8 cellular contexts compared by ENCODE assay signal in the genomic region with DNA sequence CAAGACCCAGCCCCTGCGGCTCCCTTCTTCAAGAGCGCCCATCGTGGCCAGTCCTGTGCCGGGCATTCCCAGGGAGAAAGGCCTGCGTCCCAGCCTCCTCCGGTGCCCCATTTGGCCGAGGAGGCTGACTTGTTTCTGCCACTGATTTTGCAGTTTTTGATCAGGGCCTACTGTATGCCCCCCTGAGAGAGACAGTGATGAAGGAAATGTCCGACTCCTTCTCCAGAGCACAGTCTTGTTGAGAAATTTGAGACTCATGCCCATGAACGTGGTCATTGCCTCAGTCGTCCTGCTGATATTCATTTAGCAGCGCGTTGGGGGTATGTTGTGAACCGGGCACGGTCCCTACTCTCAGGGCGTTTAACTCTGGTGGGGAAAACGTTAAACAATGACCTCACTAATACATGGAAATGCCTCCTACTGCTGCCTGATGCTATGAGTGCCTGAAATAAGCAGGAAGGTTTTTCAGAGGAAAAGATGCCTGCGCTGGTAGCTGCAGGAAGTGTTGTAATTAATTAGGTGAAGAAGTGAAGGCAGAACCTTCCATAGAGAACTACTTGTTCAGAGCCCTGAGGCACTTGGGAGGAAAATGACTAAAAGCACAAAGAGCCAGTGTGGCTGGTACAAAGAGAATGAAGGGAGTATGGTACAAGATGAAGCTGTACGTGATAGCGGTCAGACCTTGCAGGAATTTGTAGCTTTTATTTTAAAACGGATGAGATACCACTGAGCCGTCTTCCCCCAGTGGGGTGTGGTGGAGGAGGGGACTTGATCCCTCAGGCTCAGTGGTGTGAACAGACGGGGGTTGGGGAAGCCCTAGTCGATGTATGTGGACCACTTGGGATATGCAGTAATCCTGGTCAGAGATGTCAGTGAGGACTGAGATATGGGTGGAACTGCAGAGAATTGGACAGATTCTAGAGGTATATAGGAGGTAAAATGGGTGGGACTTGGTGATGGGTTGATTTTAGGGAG. TPM values are rescaled to one million over a fixed set of nuclear protein-coding genes. Genes with fewer than 3 reads are reported as not detected.
A peak's percentile ranks its signal among the peaks of the same experiment; 100 is the strongest.
DNase-seq lines count a peak whose midpoint lies in the region; ATAC-seq and TF ChIP-seq lines count a peak whose summit lies in the region.

No MANE protein-coding gene starts in this region.

- H3K4me3 ChIP-seq in HUES64 (ENCODE audit: low read length) (peak overlapping the region; percentile 87), left lung (peak overlapping the region; percentile 88 to 99)

- H3K27me3 ChIP-seq in HUES64 (ENCODE audit: insufficient read depth, low read length) (no peaks in the 10 kb centered on the region), left lung (no peaks in the 10 kb centered on the region)

- DNase-seq in DMS 273 (lab: John Stamatoyannopoulos, UW; ENCODE audit: unreplicated experiment) (peak; percentile 41), DMS 273 treated with DMSO at 0.1 percent for 48 hours (lab: John Stamatoyannopoulos, UW) (no peak), T47D (ENCODE audit: low read depth in 1 of 2, low spot score in 1 of 2) (peak; percentile 0 to 1), left lung (no peak), midbrain (lab: John Stamatoyannopoulos, UW) (no peak), SHP77 (lab: John Stamatoyannopoulos, UW) (no peak)

- H3K36me3 ChIP-seq in HUES64 (ENCODE audit: insufficient read depth, low read length) = peaks cover 21% of the 10 kb centered on the region
- peaks cover 0 to 17% of the 10 kb centered on the region in 2 donors for H3K36me3 ChIP-seq in left lung

- H3K9ac ChIP-seq in HUES64 (ENCODE audit: low read depth, low read length) = peak overlapping the region; percentile 89

- ATAC-seq in left lung = peak; percentile 6
- ATAC-seq in HG02852 (IDR thresholded peaks at IDR 0.05; ENCODE audit: unreplicated experiment) = no peak

- TF ChIP-seq CTCF in left lung (IDR thresholded peaks at IDR 0.05) = no peak

- WGBS in HUES64 = 9% methylated on average over 23 of the region's 23 CpGs

- intact Hi-C loops in left lung (cut with DNase I) = no loop called here

- H3K27ac ChIP-seq in HUES64 (ENCODE audit: low read depth, low read length) = peak overlapping the region; percentile 83; the same call in 1 of the 2 replicates
- peak overlapping the region; percentile 81 to 93 for H3K27ac ChIP-seq in left lung

- H3K9me3 ChIP-seq in HUES64 (ENCODE audit: insufficient read depth, low read depth, low read length) = no peaks in the 10 kb centered on the region
- no peaks in the 10 kb centered on the region for H3K9me3 ChIP-seq in left lung

- in situ Hi-C loops in T47D (cut with HindIII; ENCODE audit: low pct_unique_long_range_greater_than_20kb, low sequenced_read_pairs) = no loop called here

- H3K4me1 ChIP-seq in HUES64 (ENCODE audit: insufficient read depth, low read length) (no peaks in the 10 kb centered on the region), left lung (peaks cover 0 to 42% of the 10 kb centered on the region in 2 donors)

RNA-seq across cellular contexts. Expression of a gene that starts 0.7 kb away (rescaled TPM):
- 45.0 TPM for polyA plus RNA-seq in HUES64 (2013, experiment 1 of 2)
- 47.0 TPM for polyA plus RNA-seq in HUES64 (2013, experiment 2 of 2)
- 10 to 100 TPM; 20.1 to 23.4 TPM for total RNA-seq in left lung

RNA-seq across cellular contexts. Expression of a gene that starts 1.0 kb away (rescaled TPM):
- 91.0 TPM for polyA plus RNA-seq in HUES64 (2013, experiment 1 of 2)
- polyA plus RNA-seq in HUES64 (2013, experiment 2 of 2) = 82.2 TPM
- 10 to 100 TPM; 33.9 to 46.5 TPM for total RNA-seq in left lung

RNA-seq across cellular contexts. Expression of a gene that starts 57.9 kb away (rescaled TPM):
- 34.1 TPM for polyA plus RNA-seq in HUES64 (2013, experiment 1 of 2)
- 35.5 TPM for polyA plus RNA-seq in HUES64 (2013, experiment 2 of 2)
- total RNA-seq in left lung = not detected

Comparison
In these comparisons a context has a peak if more than half of its experiments do, and no peak if none do; other contexts are left out.
1. DNase-seq: peak in DMS 273 (single experiment) and T47D (2 of 2); none in DMS 273 treated with DMSO at 0.1 percent for 48 hours (single experiment), left lung (0 of 2), midbrain (single experiment) and SHP77 (0 of 2).